In the genomic region with DNA sequence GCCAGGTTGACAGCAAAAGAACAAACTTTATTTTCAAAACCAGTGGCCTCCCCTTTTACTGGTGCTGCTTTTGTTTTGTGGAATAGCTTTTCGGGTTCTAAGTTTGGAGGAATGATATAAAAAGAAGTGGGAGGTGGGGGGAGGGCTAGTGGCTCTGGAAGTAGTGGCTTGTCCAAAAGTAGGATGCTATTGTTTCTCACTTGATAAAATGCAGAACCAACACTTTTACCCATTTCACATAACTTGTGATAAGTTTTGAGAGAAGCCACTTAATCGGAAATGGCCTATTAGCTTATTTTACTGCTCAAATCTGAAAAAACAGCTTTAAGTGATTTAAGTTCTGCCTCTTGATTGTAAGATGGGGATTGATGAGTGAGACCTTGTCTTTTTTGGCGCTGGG, we compare ENCODE assay signal across 8 cellular contexts. TPM values are rescaled to one million over a fixed set of nuclear protein-coding genes. Genes with fewer than 3 reads are reported as not detected.
DNase-seq lines count a peak whose midpoint lies in the region; TF ChIP-seq lines count a peak whose summit lies in the region.

No MANE protein-coding gene starts in this region.

- intact Hi-C loops in CD4-positive, alpha-beta memory T cell (cut with micrococcal nuclease), result loop anchor here (2.0 to 10.0 kb wide), 2 partner anchors 60 to 230 kb away; partner anchors contain the start of gene TM7SF3

- peak overlapping the region; percentile 85 to 87 for H3K4me3 ChIP-seq in CD4-positive, alpha-beta memory T cell (ENCODE audit: low read length in 2 of 2)
- H3K4me3 ChIP-seq in effector memory CD4-positive, alpha-beta T cell (ENCODE audit: insufficient read depth, low read depth, low read length, poor library complexity, severe bottlenecking), result peak overlapping the region; percentile 84

- peaks cover 27% of the 10 kb centered on the region for H3K4me1 ChIP-seq in CD4-positive, alpha-beta memory T cell (ENCODE audit: insufficient read depth, low read length)
- H3K4me1 ChIP-seq in effector memory CD4-positive, alpha-beta T cell (ENCODE audit: control insufficient read depth, insufficient read depth, low read length, poor library complexity, severe bottlenecking), result peaks cover 4% of the 10 kb centered on the region

- no peaks in the 10 kb centered on the region for H3K27me3 Mint-ChIP-seq in CD4-positive, alpha-beta memory T cell
- H3K27me3 Mint-ChIP-seq in neural crest cell (ENCODE audit: low read depth), result no peaks in the 10 kb centered on the region

- CTCF ChIA-PET in CD4-positive, alpha-beta memory T cell (lab: Charles Lee; ENCODE audit: partially characterized antibody), result interaction anchor here (1.3 kb wide), 1 partner anchor 230 kb away, joined by 3 read pairs; no protein-coding TSS in a partner anchor

- DNase-seq in CD4-positive, alpha-beta memory T cell, result no peak
- DNase-seq in MV-4-11 (lab: John Stamatoyannopoulos, UW) (peak; percentile 26), neural crest cell (ENCODE audit: low read depth, low spot score) (no peak), LoVo (ENCODE audit: low spot score) (no peak), DMS114 treated with DMSO at 0.1 percent for 48 hours (lab: John Stamatoyannopoulos, UW; ENCODE audit: unreplicated experiment) (no peak), C1 segment of cervical spinal cord (lab: John Stamatoyannopoulos, UW) (no peak)
- no peak for DNase-seq in effector memory CD4-positive, alpha-beta T cell
- DNase-seq in stimulated activated naive CD4-positive, alpha-beta T cell treated with Interleukin-2 at 50 U/mL for 16 hours (lab: John Stamatoyannopoulos, UW), result no peak

- H3K36me3 ChIP-seq in CD4-positive, alpha-beta memory T cell (ENCODE audit: insufficient read depth, low read length), result no peaks in the 10 kb centered on the region
- no peaks in the 10 kb centered on the region for H3K36me3 ChIP-seq in effector memory CD4-positive, alpha-beta T cell (ENCODE audit: control insufficient read depth, insufficient read depth, low read length)

- no peaks in the 10 kb centered on the region for H3K27me3 ChIP-seq in CD4-positive, alpha-beta memory T cell (ENCODE audit: insufficient read depth, low read length)
- no peaks in the 10 kb centered on the region for H3K27me3 ChIP-seq in effector memory CD4-positive, alpha-beta T cell (replicated peaks; ENCODE audit: control insufficient read depth, insufficient read depth, low read length, poor library complexity, severe bottlenecking)

- peak overlapping the region; percentile 93 to 99 (median 99) for H3K27ac Mint-ChIP-seq in CD4-positive, alpha-beta memory T cell
- H3K27ac Mint-ChIP-seq in neural crest cell (ENCODE audit: unreplicated experiment), result peak overlapping the region; percentile 100

- H3K27ac ChIP-seq in CD4-positive, alpha-beta memory T cell (ENCODE audit: low read depth, low read length), result peak overlapping the region; percentile 77
- no peak overlapping the region for H3K27ac ChIP-seq in effector memory CD4-positive, alpha-beta T cell (ENCODE audit: insufficient read depth, low read length, poor library complexity, severe bottlenecking)

- POLR2A ChIA-PET in CD4-positive, alpha-beta memory T cell (lab: Charles Lee; ENCODE audit: partially characterized antibody), result interaction anchor here (1.0 to 1.9 kb wide), 6 partner anchors 37 to 1131 kb away, joined by 3 to 6 read pairs (median 4); partner anchors contain the start of gene MED21

- H3K4me3 Mint-ChIP-seq in CD4-positive, alpha-beta memory T cell, result peak overlapping the region; percentile 97 to 99 (median 98)
- H3K4me3 Mint-ChIP-seq in neural crest cell, result peak overlapping the region; percentile 98

- H3K4me1 Mint-ChIP-seq in CD4-positive, alpha-beta memory T cell, result peaks cover 28 to 49% (median 40%) of the 10 kb centered on the region in 4 donors
- H3K4me1 Mint-ChIP-seq in neural crest cell, result peaks cover 28% of the 10 kb centered on the region

- TF ChIP-seq CTCF in neural crest cell (conservative IDR thresholded peaks at IDR 0.05), result no peak

- peaks cover 0 to 3% (median 0%) of the 10 kb centered on the region in 8 donors for H3K9me3 Mint-ChIP-seq in CD4-positive, alpha-beta memory T cell
- H3K9me3 Mint-ChIP-seq in neural crest cell, result peaks cover 4% of the 10 kb centered on the region

- H3K36me3 Mint-ChIP-seq in CD4-positive, alpha-beta memory T cell, result peaks cover 13 to 14% of the 10 kb centered on the region in 2 donors
- no peaks in the 10 kb centered on the region for H3K36me3 Mint-ChIP-seq in neural crest cell (ENCODE audit: low read depth)

- no peaks in the 10 kb centered on the region for H3K9me3 ChIP-seq in CD4-positive, alpha-beta memory T cell (ENCODE audit: control insufficient read depth in 1 of 2, low read length in 2 of 2)
- no peaks in the 10 kb centered on the region for H3K9me3 ChIP-seq in effector memory CD4-positive, alpha-beta T cell (ENCODE audit: control insufficient read depth, low read length)

RNA-seq across cellular contexts. Expression of gene STK38L, which starts 1.0 kb away (rescaled TPM):
- total RNA-seq in CD4-positive, alpha-beta memory T cell, result 10 to 100 TPM; 17.2 to 21.8 TPM
- polyA plus RNA-seq in CD4-positive, alpha-beta memory T cell, result 10 to 100 TPM in 1 of 2 donors, 1 to 10 TPM in 1; 8.4 to 13.3 TPM
- total RNA-seq in neural crest cell, result 29.9 and 34.2 TPM in 2 replicates
